In the genomic region with DNA sequence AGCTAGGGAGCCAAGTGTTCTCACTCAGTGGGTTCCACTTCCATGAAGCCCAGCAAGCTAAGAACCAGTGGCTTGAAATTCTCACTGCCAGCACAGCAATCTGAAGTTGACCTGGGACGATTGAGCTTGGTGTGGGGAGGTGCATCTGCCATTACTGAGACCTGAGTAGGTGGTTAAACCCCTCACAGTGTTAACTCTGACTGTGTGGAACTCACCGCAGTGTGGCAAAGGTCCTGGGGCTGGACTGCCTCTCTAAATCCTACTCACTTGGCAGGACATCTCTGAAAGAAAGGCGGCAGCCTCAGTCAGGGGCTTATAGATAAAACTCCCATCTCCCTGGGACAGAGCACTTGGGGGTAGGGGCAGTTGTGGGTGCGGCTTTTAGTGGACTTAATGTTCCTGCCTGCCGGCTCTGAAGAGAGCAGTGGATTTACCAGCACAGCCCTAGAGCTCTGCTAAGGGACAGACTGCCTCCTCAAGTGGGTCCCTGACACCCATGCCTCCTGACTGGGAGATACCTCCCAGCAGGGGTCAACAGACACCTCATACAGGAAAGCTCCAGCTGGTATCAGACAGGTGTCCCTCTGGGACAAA, we compare ENCODE assay signal across 18 cellular contexts.
DNase-seq lines count a peak whose midpoint lies in the region; ATAC-seq and TF ChIP-seq lines count a peak whose summit lies in the region.
"Had no signal": no experiment of that assay in that cellular context is flagged by ENCODE, and none has a peak within 500 bp of the region (broad histone marks: within the 10 kb centered on the region; RNA-seq: fewer than 3 reads in every experiment).

No MANE protein-coding gene starts in this region.

- H3K27ac ChIP-seq in right cardiac atrium (ENCODE audit: low read length) = no peak overlapping the region
- peak overlapping the region in 3 of 12 donors; percentile 14 to 20 (median 17) for H3K27ac ChIP-seq in heart left ventricle
- H3K27ac ChIP-seq in right atrium auricular region = no peak overlapping the region
- no peak overlapping the region for H3K27ac ChIP-seq in H9 (ENCODE audit: insufficient read length, low read depth, low read length)
- H3K27ac ChIP-seq: 22Rv1; BLaER1 treated with 17β-estradiol and CSF1 and Interleukin-3, amounts not matched to agents 10 nM and 100 nM; C4-2B had no signal

- no peaks in the 10 kb centered on the region for H3K4me1 Mint-ChIP-seq in H9
- H3K4me1 Mint-ChIP-seq: B cell had no signal

- H3K4me2 ChIP-seq in H9 (ENCODE audit: insufficient read depth, insufficient read length, low read length) = no peak overlapping the region
- H3K4me2 ChIP-seq: A549; BLaER1 treated with 17β-estradiol and CSF1 and Interleukin-3, amounts not matched to agents 10 nM and 100 nM had no signal

- H3K4me3 ChIP-seq in right cardiac atrium (ENCODE audit: low read length) = no peak overlapping the region
- no peak overlapping the region for H3K4me3 ChIP-seq in heart left ventricle
- no peak overlapping the region for H3K4me3 ChIP-seq in right atrium auricular region
- H3K4me3 ChIP-seq: A549; BLaER1 treated with 17β-estradiol and CSF1 and Interleukin-3, amounts not matched to agents 10 nM and 100 nM had no signal

- peaks cover 37% of the 10 kb centered on the region for H3K27me3 Mint-ChIP-seq in H9 (ENCODE audit: low read depth)
- H3K27me3 Mint-ChIP-seq: B cell; CD4-positive, alpha-beta T cell had no signal

- H2BK15ac ChIP-seq in H9 (ENCODE audit: low read depth, low read length) = no peak overlapping the region

- H2BK120ac ChIP-seq in H9 (ENCODE audit: low read depth, low read length, poor library complexity, severe bottlenecking) = no peak overlapping the region

- H3K79me1 ChIP-seq in H9 (ENCODE audit: insufficient read depth, low read depth, low read length, poor library complexity, severe bottlenecking) = no peaks in the 10 kb centered on the region

- H3K27ac Mint-ChIP-seq in H9 = no peak overlapping the region
- H3K27ac Mint-ChIP-seq: B cell; CD4-positive, alpha-beta T cell; CD8-positive, alpha-beta T cell had no signal

- ATAC-seq in Right ventricle myocardium inferior = peak; percentile 50
- no peak for ATAC-seq in right cardiac atrium
- peak in 3 of 4 donors; percentile 37 to 57 (median 45) for ATAC-seq in heart left ventricle
- peak; percentile 56 for ATAC-seq in left ventricle myocardium superior
- ATAC-seq: A549; CD8-positive, alpha-beta T cell had no signal

- no peak overlapping the region for H4K5ac ChIP-seq in H9 (ENCODE audit: insufficient read length, low read depth, low read length)

- no peak overlapping the region for H3K4ac ChIP-seq in H9 (ENCODE audit: low read depth, low read length)

- intact Hi-C loops in Right ventricle myocardium inferior (cut with DNase I) = no loop called here
- intact Hi-C loops in right cardiac atrium (cut with DNase I) = no loop called here
- intact Hi-C loops in heart left ventricle (cut with DNase I) = no loop called here
- intact Hi-C loops in left ventricle myocardium superior (cut with micrococcal nuclease) = no loop called here
- intact Hi-C loops in head of caudate nucleus (cut with DNase I) = no loop called here

- H4K8ac ChIP-seq in H9 (replicated peaks; ENCODE audit: insufficient read length, low read depth, low read length) = no peak overlapping the region

- no peak overlapping the region for H3K4me3 Mint-ChIP-seq in H9
- H3K4me3 Mint-ChIP-seq: B cell; CD4-positive, alpha-beta T cell; CD8-positive, alpha-beta T cell had no signal

- H3K36me3 ChIP-seq in heart left ventricle (no peaks in the 10 kb centered on the region), right atrium auricular region (no peaks in the 10 kb centered on the region)
- H3K36me3 ChIP-seq: BLaER1 treated with 17β-estradiol and CSF1 and Interleukin-3, amounts not matched to agents 10 nM and 100 nM had no signal

- WGBS in right cardiac atrium = 77% methylated on average over 5 of the region's 5 CpGs
- WGBS in heart left ventricle, 4 donors = 52 to 65% (median 59%) methylated on average over 5 of the region's 5 CpGs
- WGBS in H9 (ENCODE audit: extremely low coverage, insufficient read length, low lambda C conversion rate) = no CpG with 5 or more reads among the region's 5 CpGs

- no peak overlapping the region for H2BK5ac ChIP-seq in H9 (ENCODE audit: insufficient read length, low read length)

- H3K56ac ChIP-seq in H9 (ENCODE audit: insufficient read length, low read depth, low read length) = no peak overlapping the region

- H3K9me3 ChIP-seq in right cardiac atrium (ENCODE audit: control insufficient read depth, low read length) (no peaks in the 10 kb centered on the region), heart left ventricle (peaks cover 0 to 8% (median 0%) of the 10 kb centered on the region in 12 donors), right atrium auricular region (no peaks in the 10 kb centered on the region), H9 (ENCODE audit: control insufficient read depth, low read depth, low read length) (no peaks in the 10 kb centered on the region)
- H3K9me3 ChIP-seq: A549 had no signal

- H3K79me2 ChIP-seq in H9 (ENCODE audit: insufficient read depth, low read length) = no peaks in the 10 kb centered on the region

- DNase-seq in Right ventricle myocardium inferior (ENCODE audit: missing footprints) (no peak), right cardiac atrium (no peak), heart left ventricle (no peak), right atrium auricular region (ENCODE audit: low spot score) (no peak), H9 (no peak), left ventricle myocardium superior (no peak), head of caudate nucleus (no peak)
- DNase-seq: AML-193; Caco-2; CD4-positive, alpha-beta T cell; CD8-positive, alpha-beta T cell; DMS79 treated with DMSO at 0.1 percent for 48 hours; GF-D8 had no signal

- no peak overlapping the region for H3K23ac ChIP-seq in H9 (ENCODE audit: insufficient read length, low read depth, low read length)

- H3K9ac ChIP-seq in H9 (ENCODE audit: extremely low read depth, insufficient read length, low read length) = no peak overlapping the region
- H3K9ac ChIP-seq: BLaER1 treated with 17β-estradiol and CSF1 and Interleukin-3, amounts not matched to agents 10 nM and 100 nM had no signal

- H2BK12ac ChIP-seq in H9 (ENCODE audit: insufficient read length, low read depth, low read length) = no peak overlapping the region

- no peak overlapping the region for H3K18ac ChIP-seq in H9 (ENCODE audit: insufficient read length, low read depth, low read length)

- TF ChIP-seq CTCF in heart left ventricle (IDR thresholded peaks at IDR 0.05) (no peak), right atrium auricular region (IDR thresholded peaks at IDR 0.05) (no peak), H9 (conservative IDR thresholded peaks at IDR 0.05) (no peak)

- TF ChIP-seq POLR2A in heart left ventricle (IDR thresholded peaks at IDR 0.05) = no peak

- H3K4me1 ChIP-seq in right cardiac atrium (ENCODE audit: control insufficient read depth, insufficient read depth, low read length) (peaks cover 8% of the 10 kb centered on the region), heart left ventricle (peaks cover 0 to 48% (median 9%) of the 10 kb centered on the region in 12 donors), right atrium auricular region (peaks cover 0 to 30% of the 10 kb centered on the region in 2 donors), H9 (ENCODE audit: insufficient read depth, low read length) (no peaks in the 10 kb centered on the region)
- H3K4me1 ChIP-seq: BLaER1 treated with 17β-estradiol and CSF1 and Interleukin-3, amounts not matched to agents 10 nM and 100 nM; Caco-2 had no signal

- no peaks in the 10 kb centered on the region; a peak in 1 of 7 replicates for H3K36me3 Mint-ChIP-seq in H9 (ENCODE audit: insufficient read depth in 1 of 3, low read depth in 3 of 3)
- H3K36me3 Mint-ChIP-seq: CD8-positive, alpha-beta T cell had no signal

- no peak overlapping the region for H3T11ph ChIP-seq in H9 (ENCODE audit: low read length)

- H2BK20ac ChIP-seq in H9 (ENCODE audit: low read depth, low read length, poor library complexity, severe bottlenecking) = no peak overlapping the region

- H2AFZ ChIP-seq in H9 (ENCODE audit: low read length) = no peak overlapping the region

- peak overlapping the region; percentile 57; the same call in 1 of the 2 replicates for H3K14ac ChIP-seq in H9 (ENCODE audit: insufficient read depth, low read length)

- H3K27me3 ChIP-seq in right cardiac atrium (ENCODE audit: control insufficient read depth, insufficient read depth) (no peaks in the 10 kb centered on the region), heart left ventricle (no peaks in the 10 kb centered on the region), right atrium auricular region (no peaks in the 10 kb centered on the region), H9 (ENCODE audit: insufficient read depth, low read length) (no peaks in the 10 kb centered on the region)
- H3K27me3 ChIP-seq: BLaER1 treated with 17β-estradiol and CSF1 and Interleukin-3, amounts not matched to agents 10 nM and 100 nM had no signal

- peaks cover 0 to 6% of the 10 kb centered on the region in 2 experiments; a peak in 2 of 5 replicates for H3K9me3 Mint-ChIP-seq in H9

- no peak overlapping the region for H4K91ac ChIP-seq in H9 (ENCODE audit: insufficient read length, low read depth, low read length)

- no peaks in the 10 kb centered on the region for H3K23me2 ChIP-seq in H9 (ENCODE audit: insufficient read length, low read depth, low read length, poor library complexity, severe bottlenecking)

- H2AK5ac ChIP-seq in H9 (ENCODE audit: insufficient read length, low read length) = no peak overlapping the region

- H4K20me1 ChIP-seq in H9 (ENCODE audit: control insufficient read depth, insufficient read depth, insufficient read length) = no peaks in the 10 kb centered on the region
- H4K20me1 ChIP-seq: BLaER1 treated with 17β-estradiol and CSF1 and Interleukin-3, amounts not matched to agents 10 nM and 100 nM had no signal

Comparison
In these comparisons a context has a peak if more than half of its experiments do, and no peak if none do; other contexts are left out.
1. ATAC-seq: peak in Right ventricle myocardium inferior (single experiment), heart left ventricle (3 of 4) and left ventricle myocardium superior (single experiment); none in right cardiac atrium (0 of 2).